15 cellular contexts compared by ENCODE assay signal in the genomic region with DNA sequence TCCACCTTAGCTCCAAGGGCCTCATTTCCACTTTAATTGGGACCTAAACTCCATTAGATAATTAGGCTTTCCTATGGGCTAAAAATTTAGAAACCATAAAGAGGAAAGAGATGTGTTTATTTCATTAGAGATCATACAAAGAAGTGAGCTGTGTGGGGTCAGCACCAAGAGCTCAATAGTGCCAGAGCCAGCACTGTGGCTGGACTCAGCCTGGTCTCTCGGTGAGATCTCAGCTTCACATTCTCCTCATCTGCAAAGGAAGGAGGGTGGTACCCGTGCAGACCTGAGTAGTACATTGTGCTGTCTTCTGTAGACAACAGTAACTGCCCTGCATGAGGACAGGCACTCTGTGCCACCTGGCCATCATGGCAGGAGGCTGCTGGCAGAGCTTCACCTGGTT.
DNase-seq lines count a peak whose midpoint lies in the region; ATAC-seq and TF ChIP-seq lines count a peak whose summit lies in the region.
"Had no signal": no experiment of that assay in that cellular context is flagged by ENCODE, and none has a peak within 500 bp of the region (broad histone marks: within the 10 kb centered on the region; RNA-seq: fewer than 3 reads in every experiment).

No MANE protein-coding gene starts in this region.

- ATAC-seq in GM19467 (IDR thresholded peaks at IDR 0.05; ENCODE audit: unreplicated experiment): no peak
- ATAC-seq: K562 had no signal

- H3K4me3 ChIP-seq in dorsolateral prefrontal cortex (peak overlapping the region in 19 of 59 donors; percentile 14 to 59 (median 50)), osteoblast (ENCODE audit: insufficient read depth, low read length) (no peak overlapping the region), tibial artery (no peak overlapping the region)
- H3K4me3 ChIP-seq: K562, SK-N-MC had no signal

- H3K4me2 ChIP-seq in osteoblast (ENCODE audit: insufficient read depth, low read length): peak overlapping the region; percentile 82

- H3K9me3 ChIP-seq in osteoblast (ENCODE audit: low read depth, low read length): no peaks in the 10 kb centered on the region
- no peaks in the 10 kb centered on the region for H3K9me3 ChIP-seq in tibial artery

- intact Hi-C loops in dorsolateral prefrontal cortex (cut with DNase I): loop anchor here (2.0 to 10.0 kb wide), 3 partner anchors 50 to 110 kb away; no protein-coding TSS in a partner anchor
- intact Hi-C loops in tibial artery (cut with DNase I; ENCODE audit: low total_unique reads): no loop called here

- H3K27me3 ChIP-seq in dorsolateral prefrontal cortex: no peaks in the 10 kb centered on the region
- peaks cover 2% of the 10 kb centered on the region for H3K27me3 ChIP-seq in osteoblast (ENCODE audit: insufficient read depth, low read length)
- no peaks in the 10 kb centered on the region for H3K27me3 ChIP-seq in tibial artery

- TF ChIP-seq CTCF in dorsolateral prefrontal cortex (IDR thresholded peaks at IDR 0.05 in 54 of 56, conservative IDR thresholded peaks at IDR 0.05 in 2 of 56; ENCODE audit: low read depth in 1 of 56, partially characterized antibody in 56 of 56): no peak
- TF ChIP-seq CTCF in osteoblast (IDR thresholded peaks at IDR 0.05; ENCODE audit: extremely low read depth, low read depth, low read length): no peak
- no peak for TF ChIP-seq CTCF in tibial artery (IDR thresholded peaks at IDR 0.05)

- peaks cover 4% of the 10 kb centered on the region for H3K4me1 ChIP-seq in osteoblast (ENCODE audit: insufficient read depth, low read length)
- peaks cover 0 to 9% (median 3%) of the 10 kb centered on the region in 4 donors for H3K4me1 ChIP-seq in tibial artery

- H3K79me2 ChIP-seq in osteoblast (ENCODE audit: insufficient read depth, low read length): no peaks in the 10 kb centered on the region

- peak overlapping the region; percentile 38 for H3K27ac ChIP-seq in angular gyrus (ENCODE audit: low read depth, low read length)
- peak overlapping the region in 53 of 59 donors; percentile 11 to 88 (median 74) for H3K27ac ChIP-seq in dorsolateral prefrontal cortex
- no peak overlapping the region for H3K27ac ChIP-seq in osteoblast (ENCODE audit: low read depth, low read length)
- peak overlapping the region; percentile 22 to 40 for H3K27ac ChIP-seq in tibial artery
- H3K27ac ChIP-seq: SK-N-MC had no signal

- H2AFZ ChIP-seq in osteoblast (ENCODE audit: low read length): peak overlapping the region; percentile 71

- H4K20me1 ChIP-seq in osteoblast (ENCODE audit: insufficient read depth, low read length): no peaks in the 10 kb centered on the region

- DNase-seq in dorsolateral prefrontal cortex (no peak), osteoblast (ENCODE audit: insufficient read length, low spot score, missing footprints) (no peak), tibial artery (no peak), putamen (ENCODE audit: low spot score) (no peak)
- DNase-seq in activated T-cell treated with anti-CD3 and anti-CD28 coated beads, Interleukin-2, amount 50 U/mL, for 48 hours: no peak
- DNase-seq: DMS79 treated with DMSO at 0.1 percent for 48 hours, NCI-H1105 treated with DMSO at 0.1 percent for 48 hours, NCI-H1694, NCI-H510A treated with DMSO at 0.1 percent for 48 hours, NCI-H774, SHP77 had no signal

- H3K36me3 ChIP-seq in osteoblast (ENCODE audit: insufficient read depth, low read length) (no peaks in the 10 kb centered on the region), tibial artery (no peaks in the 10 kb centered on the region)
